23 cellular contexts compared by ENCODE assay signal in the genomic region with DNA sequence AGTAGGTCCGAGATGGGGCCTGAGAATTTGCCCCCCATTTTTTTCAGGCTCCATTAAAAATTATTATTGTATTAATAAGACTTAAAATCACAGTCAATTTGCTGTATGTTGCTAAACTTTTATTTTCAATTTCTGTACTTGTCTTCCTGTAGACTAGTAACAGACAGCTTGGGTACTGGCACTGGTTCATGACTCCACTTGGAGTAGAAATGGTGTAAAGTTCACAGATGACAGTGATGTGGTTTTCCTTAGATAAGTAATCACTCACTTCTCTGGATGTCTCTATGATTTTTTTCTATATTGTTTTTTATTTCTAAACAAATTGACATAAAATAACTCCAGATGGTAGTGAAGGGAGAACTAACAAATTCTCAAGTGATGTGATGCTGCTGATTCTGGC. TPM values are rescaled to one million over a fixed set of nuclear protein-coding genes. Genes with fewer than 3 reads are reported as not detected.
A peak's percentile ranks its signal among the peaks of the same experiment; 100 is the strongest.
DNase-seq lines count a peak whose midpoint lies in the region; ATAC-seq and TF ChIP-seq lines count a peak whose summit lies in the region.
"Had no signal": no experiment of that assay in that cellular context is flagged by ENCODE, and none has a peak within 500 bp of the region (broad histone marks: within the 10 kb centered on the region; RNA-seq: fewer than 3 reads in every experiment).

No MANE protein-coding gene starts in this region.

- no peak overlapping the region for H3K9ac ChIP-seq in MM.1S (ENCODE audit: low read length)

- H3K9me2 ChIP-seq in MM.1S (replicated peaks; ENCODE audit: insufficient read depth, low read length) = no peaks in the 10 kb centered on the region

- ATAC-seq in activated CD4-positive, alpha-beta T cell treated with anti-CD3 and anti-CD28 coated beads for 36 hours = peak; percentile 78
- no peak for ATAC-seq in CD4-positive, alpha-beta T cell (ENCODE audit: poor library complexity)
- peak; percentile 43 for ATAC-seq in central memory CD8-positive, alpha-beta T cell (replicated peaks; ENCODE audit: extremely low read depth, poor library complexity, severe bottlenecking)
- ATAC-seq in stimulated activated effector memory CD8-positive, alpha-beta T cell treated with anti-CD3 and anti-CD28 coated beads, Interleukin-12 subunit alpha, Interleukin-12 subunit beta, amount 100 ng/mL, for 72 hours = peak; percentile 72
- ATAC-seq: Right ventricle myocardium inferior had no signal

- H3F3A ChIP-seq in MM.1S (ENCODE audit: insufficient read depth, low read length) = no peaks in the 10 kb centered on the region

- no peak for TF ChIP-seq CTCF in CD4-positive, alpha-beta T cell (IDR thresholded peaks at IDR 0.05)
- TF ChIP-seq CTCF in MM.1S (IDR thresholded peaks at IDR 0.05; ENCODE audit: low read length) = no peak
- no peak for TF ChIP-seq CTCF in osteocyte (IDR thresholded peaks at IDR 0.05)

- no peak overlapping the region for H2AFZ ChIP-seq in MM.1S (ENCODE audit: low read length)

- no peak overlapping the region for H3K4me2 ChIP-seq in MM.1S (ENCODE audit: low read depth, low read length)

- H3K4me3 Mint-ChIP-seq in activated CD4-positive, alpha-beta T cell treated with anti-CD3 and anti-CD28 coated beads for 36 hours = no peak overlapping the region
- no peak overlapping the region for H3K4me3 Mint-ChIP-seq in CD4-positive, alpha-beta T cell
- H3K4me3 Mint-ChIP-seq in central memory CD8-positive, alpha-beta T cell = no peak overlapping the region
- H3K4me3 Mint-ChIP-seq in stimulated activated effector memory CD8-positive, alpha-beta T cell treated with anti-CD3 and anti-CD28 coated beads, Interleukin-12 subunit alpha, Interleukin-12 subunit beta, amount 100 ng/mL, for 72 hours = no peak overlapping the region
- no peak overlapping the region for H3K4me3 Mint-ChIP-seq in osteocyte (ENCODE audit: unreplicated experiment)

- H3K4me3 ChIP-seq in MM.1S (ENCODE audit: low read length) = no peak overlapping the region
- H3K4me3 ChIP-seq: SJSA1 had no signal

- H3K9me3 Mint-ChIP-seq in activated CD4-positive, alpha-beta T cell treated with anti-CD3 and anti-CD28 coated beads for 36 hours (ENCODE audit: low read depth) = peaks cover 4% of the 10 kb centered on the region
- H3K9me3 Mint-ChIP-seq in CD4-positive, alpha-beta T cell = peaks cover 6% of the 10 kb centered on the region
- H3K9me3 Mint-ChIP-seq in central memory CD8-positive, alpha-beta T cell = peaks cover 11% of the 10 kb centered on the region
- H3K9me3 Mint-ChIP-seq in stimulated activated effector memory CD8-positive, alpha-beta T cell treated with anti-CD3 and anti-CD28 coated beads, Interleukin-12 subunit alpha, Interleukin-12 subunit beta, amount 100 ng/mL, for 72 hours = peaks cover 4% of the 10 kb centered on the region
- peaks cover 4% of the 10 kb centered on the region for H3K9me3 Mint-ChIP-seq in osteocyte (ENCODE audit: unreplicated experiment)

- no peaks in the 10 kb centered on the region for H3K27me3 Mint-ChIP-seq in activated CD4-positive, alpha-beta T cell treated with anti-CD3 and anti-CD28 coated beads for 36 hours
- H3K27me3 Mint-ChIP-seq in CD4-positive, alpha-beta T cell = no peaks in the 10 kb centered on the region
- H3K27me3 Mint-ChIP-seq in central memory CD8-positive, alpha-beta T cell = no peaks in the 10 kb centered on the region
- no peaks in the 10 kb centered on the region for H3K27me3 Mint-ChIP-seq in osteocyte (ENCODE audit: unreplicated experiment)
- H3K27me3 Mint-ChIP-seq: IgD-negative memory B cell had no signal

- POLR2A ChIA-PET in activated CD4-positive, alpha-beta T cell treated with anti-CD3 and anti-CD28 coated beads for 36 hours (lab: Charles Lee) = interaction anchor here (0.6 kb wide), 1 partner anchor 8 kb away, joined by 11 read pairs; no protein-coding TSS in a partner anchor
- POLR2A ChIA-PET in CD4-positive, alpha-beta T cell (lab: Charles Lee) = no interaction called here

- no peaks in the 10 kb centered on the region for H4K20me1 ChIP-seq in MM.1S (ENCODE audit: insufficient read depth, low read length)

- no peaks in the 10 kb centered on the region for H3K79me2 ChIP-seq in MM.1S (ENCODE audit: low read length)

- CTCF ChIA-PET in activated CD4-positive, alpha-beta T cell treated with anti-CD3 and anti-CD28 coated beads for 36 hours (lab: Charles Lee) = no interaction called here
- CTCF ChIA-PET in CD4-positive, alpha-beta T cell (lab: Charles Lee) = interaction anchor here (1.0 kb wide), 1 partner anchor 38 kb away, joined by 3 read pairs; no protein-coding TSS in a partner anchor

- H3K9me3 ChIP-seq in CD4-positive, alpha-beta T cell (ENCODE audit: control insufficient read depth, low read length) = no peaks in the 10 kb centered on the region
- H3K9me3 ChIP-seq in MM.1S (replicated peaks; ENCODE audit: insufficient read depth, low read length) = no peaks in the 10 kb centered on the region
- H3K9me3 ChIP-seq: SJSA1 had no signal

- H3K36me3 Mint-ChIP-seq in activated CD4-positive, alpha-beta T cell treated with anti-CD3 and anti-CD28 coated beads for 36 hours (ENCODE audit: low read depth) = no peaks in the 10 kb centered on the region
- no peaks in the 10 kb centered on the region for H3K36me3 Mint-ChIP-seq in CD4-positive, alpha-beta T cell (ENCODE audit: low read depth)
- peaks cover 1% of the 10 kb centered on the region for H3K36me3 Mint-ChIP-seq in central memory CD8-positive, alpha-beta T cell (ENCODE audit: insufficient read depth)
- H3K36me3 Mint-ChIP-seq in stimulated activated effector memory CD8-positive, alpha-beta T cell treated with anti-CD3 and anti-CD28 coated beads, Interleukin-12 subunit alpha, Interleukin-12 subunit beta, amount 100 ng/mL, for 72 hours = no peaks in the 10 kb centered on the region
- H3K36me3 Mint-ChIP-seq in osteocyte (ENCODE audit: unreplicated experiment) = no peaks in the 10 kb centered on the region

- peaks cover 9% of the 10 kb centered on the region for H3K4me1 Mint-ChIP-seq in activated CD4-positive, alpha-beta T cell treated with anti-CD3 and anti-CD28 coated beads for 36 hours
- H3K4me1 Mint-ChIP-seq in CD4-positive, alpha-beta T cell (ENCODE audit: low read depth) = peaks cover 9% of the 10 kb centered on the region
- peaks cover 35% of the 10 kb centered on the region for H3K4me1 Mint-ChIP-seq in central memory CD8-positive, alpha-beta T cell
- H3K4me1 Mint-ChIP-seq in stimulated activated effector memory CD8-positive, alpha-beta T cell treated with anti-CD3 and anti-CD28 coated beads, Interleukin-12 subunit alpha, Interleukin-12 subunit beta, amount 100 ng/mL, for 72 hours = peaks cover 13% of the 10 kb centered on the region
- H3K4me1 Mint-ChIP-seq in osteocyte (ENCODE audit: unreplicated experiment) = no peaks in the 10 kb centered on the region

- intact Hi-C loops in activated CD4-positive, alpha-beta T cell treated with anti-CD3 and anti-CD28 coated beads for 36 hours (cut with DNase I, micrococcal nuclease) = no loop called here
- intact Hi-C loops in CD4-positive, alpha-beta T cell (cut with DNase I, micrococcal nuclease) = no loop called here

- no peak overlapping the region for H3K27ac ChIP-seq in CD4-positive, alpha-beta T cell (ENCODE audit: low read depth, low read length)
- no peak overlapping the region for H3K27ac ChIP-seq in MM.1S (ENCODE audit: low read length)
- H3K27ac ChIP-seq: SJSA1 had no signal

- no peaks in the 10 kb centered on the region for H3K36me3 ChIP-seq in MM.1S (replicated peaks; ENCODE audit: insufficient read depth, low read length)
- H3K36me3 ChIP-seq: SJSA1 had no signal

- no peaks in the 10 kb centered on the region for H3K4me1 ChIP-seq in MM.1S (ENCODE audit: low read length)
- H3K4me1 ChIP-seq: SJSA1 had no signal

- H3K27ac Mint-ChIP-seq in activated CD4-positive, alpha-beta T cell treated with anti-CD3 and anti-CD28 coated beads for 36 hours = no peak overlapping the region
- peak overlapping the region; percentile 18 for H3K27ac Mint-ChIP-seq in CD4-positive, alpha-beta T cell
- peak overlapping the region; percentile 77 for H3K27ac Mint-ChIP-seq in central memory CD8-positive, alpha-beta T cell (ENCODE audit: low read depth)
- peak overlapping the region; percentile 13 for H3K27ac Mint-ChIP-seq in stimulated activated effector memory CD8-positive, alpha-beta T cell treated with anti-CD3 and anti-CD28 coated beads, Interleukin-12 subunit alpha, Interleukin-12 subunit beta, amount 100 ng/mL, for 72 hours
- no peak overlapping the region for H3K27ac Mint-ChIP-seq in osteocyte (ENCODE audit: unreplicated experiment)

- no peaks in the 10 kb centered on the region for H3K27me3 ChIP-seq in CD4-positive, alpha-beta T cell (ENCODE audit: control insufficient read depth, insufficient read depth, low read length)
- no peaks in the 10 kb centered on the region for H3K27me3 ChIP-seq in MM.1S (replicated peaks; ENCODE audit: insufficient read depth, low read length)
- H3K27me3 ChIP-seq: SJSA1 had no signal

- DNase-seq in activated CD4-positive, alpha-beta T cell treated with anti-CD3 and anti-CD28 coated beads for 36 hours = no peak
- DNase-seq in activated CD4-positive, alpha-beta T cell treated with anti-CD3 and anti-CD28 coated beads, Interleukin-2, amount 50 U/mL, for 4 hours = no peak
- DNase-seq in CD4-positive, alpha-beta T cell = no peak
- no peak for DNase-seq in central memory CD8-positive, alpha-beta T cell (ENCODE audit: low spot score in 2 of 2)
- no peak for DNase-seq in stimulated activated effector memory CD8-positive, alpha-beta T cell treated with anti-CD3 and anti-CD28 coated beads, Interleukin-12 subunit alpha, Interleukin-12 subunit beta, amount 100 ng/mL, for 72 hours (ENCODE audit: low spot score in 2 of 2)
- DNase-seq in MM.1S = no peak
- no peak for DNase-seq in NCI-H2029 (lab: John Stamatoyannopoulos, UW)
- DNase-seq in osteocyte (ENCODE audit: extremely low spot score, unreplicated experiment) = no peak
- DNase-seq: 8988T, AML-193, C1 segment of cervical spinal cord, EL, GF-D8, MV-4-11, NCI-H1105 treated with DMSO at 0.1 percent for 48 hours, NCI-H1694, NCI-H446 treated with DMSO at 0.1 percent for 48 hours, NCI-H526 treated with DMSO at 0.1 percent for 48 hours, OCI-M1 had no signal

RNA-seq across cellular contexts. Expression of gene ZNF80, which starts 15.6 kb away (rescaled TPM):
- total RNA-seq in activated CD4-positive, alpha-beta T cell treated with anti-CD3 and anti-CD28 coated beads for 36 hours = under 1 TPM; 0.23 to 0.27 TPM
- total RNA-seq in CD4-positive, alpha-beta T cell = under 1 TPM; 0.16 to 0.17 TPM
- not detected in 2 replicates for total RNA-seq in osteocyte
- total RNA-seq: H4, Right ventricle myocardium inferior, SJSA1 had no signal

RNA-seq across cellular contexts. Expression of gene TIGIT, which starts 40.9 kb away (rescaled TPM):
- total RNA-seq in activated CD4-positive, alpha-beta T cell treated with anti-CD3 and anti-CD28 coated beads for 36 hours = 10 to 100 TPM; 23.5 to 25.5 TPM
- total RNA-seq in CD4-positive, alpha-beta T cell = 1 to 10 TPM; 3.5 to 4.2 TPM
- total RNA-seq in osteocyte = not detected in 2 replicates
- total RNA-seq: H4, Right ventricle myocardium inferior, SJSA1 had no signal

Comparison
In these comparisons a context has a peak if more than half of its experiments do, and no peak if none do; other contexts are left out.
1. H3K27ac Mint-ChIP-seq: peak in CD4-positive, alpha-beta T cell (single experiment), central memory CD8-positive, alpha-beta T cell (single experiment) and stimulated activated effector memory CD8-positive, alpha-beta T cell treated with anti-CD3 and anti-CD28 coated beads, Interleukin-12 subunit alpha, Interleukin-12 subunit beta, amount 100 ng/mL, for 72 hours (single experiment); none in activated CD4-positive, alpha-beta T cell treated with anti-CD3 and anti-CD28 coated beads for 36 hours (single experiment) and osteocyte (single experiment).
2. RNA of gene TIGIT, which starts 40.9 kb away (total RNA-seq): 23.5 to 25.5 TPM in activated CD4-positive, alpha-beta T cell treated with anti-CD3 and anti-CD28 coated beads for 36 hours; 3.5 to 4.2 TPM in CD4-positive, alpha-beta T cell and not detected in osteocyte; every median in the first group is over 4 times any median in the second.